8 cellular contexts compared by ENCODE assay signal in genomic region chr11:118956094-118956846, GRCh38. TPM values are rescaled to one million over a fixed set of nuclear protein-coding genes. Genes with fewer than 3 reads are reported as not detected.
A peak's percentile ranks its signal among the peaks of the same experiment; 100 is the strongest.
DNase-seq lines count a peak whose midpoint lies in the region; ATAC-seq and TF ChIP-seq lines count a peak whose summit lies in the region.

Gene UPK2 (plus strand): TSS chr11:118956298. CDS start chr11:118956351, 53 bp downstream.

- peaks cover 3 to 9% (median 5%) of the 10 kb centered on the region in 3 donors for H3K4me1 Mint-ChIP-seq in CD8-positive, alpha-beta memory T cell

- H3K4me2 ChIP-seq in SU-DHL-6 (ENCODE audit: low read depth, low read length, poor library complexity, severe bottlenecking), result no peak within 1 kb of the TSS

- H3K27ac Mint-ChIP-seq in CD8-positive, alpha-beta memory T cell, result peak within 1 kb of the TSS in 4 of 8 donors; percentile 12 to 80 (median 66)
- H3K27ac Mint-ChIP-seq in activated naive CD4-positive, alpha-beta T cell treated with anti-CD3 and anti-CD28 coated beads, Interleukin-2, amount 50 U/mL, for 72 hours, result no peak within 1 kb of the TSS

- no peaks in the 10 kb centered on the region for H4K20me1 ChIP-seq in SU-DHL-6 (ENCODE audit: low read depth, low read length)

- peak within 1 kb of the TSS in 1 of 7 donors; percentile 41 for H3K4me3 Mint-ChIP-seq in CD8-positive, alpha-beta memory T cell

- H2AFZ ChIP-seq in SU-DHL-6 (ENCODE audit: low read depth, low read length, severe bottlenecking), result no peak within 1 kb of the TSS

- DNase-seq in CD8-positive, alpha-beta memory T cell, result peak; percentile 76 to 91 (median 86)
- peak; percentile 84 for DNase-seq in NB4 (ENCODE audit: low read depth)
- DNase-seq in activated naive CD4-positive, alpha-beta T cell treated with anti-CD3 and anti-CD28 coated beads, Interleukin-2, amount 50 U/mL, for 72 hours (ENCODE audit: low spot score in 2 of 2), result peak; percentile 87 to 94
- DNase-seq in Right ventricle myocardium superior, result peak; percentile 92
- peak; percentile 83 for DNase-seq in prostate gland (ENCODE audit: low spot score)
- DNase-seq in uterus, result peak; percentile 85 to 89

- peaks cover 7 to 13% of the 10 kb centered on the region in 2 donors for H3K27me3 Mint-ChIP-seq in CD8-positive, alpha-beta memory T cell

- TF ChIP-seq POLR2A in NB4 (IDR thresholded peaks at IDR 0.05; ENCODE audit: extremely low read depth, insufficient read length), result no peak
- TF ChIP-seq POLR2A in prostate gland (IDR thresholded peaks at IDR 0.05), result no peak
- TF ChIP-seq POLR2A in uterus (IDR thresholded peaks at IDR 0.05), result peak in 1 of 2 donors; percentile 7

- 3% methylated on average over 7 of the region's 7 CpGs for WGBS in prostate gland

- no peak within 1 kb of the TSS for H3K27ac ChIP-seq in CD8-positive, alpha-beta memory T cell (ENCODE audit: low read depth, low read length)
- H3K27ac ChIP-seq in SU-DHL-6 (ENCODE audit: low read depth, low read length) (no peak within 1 kb of the TSS), prostate gland (no peak within 1 kb of the TSS), uterus (no peak within 1 kb of the TSS)

- H3K27me3 ChIP-seq in CD8-positive, alpha-beta memory T cell (ENCODE audit: insufficient read depth, low read length, poor library complexity, severe bottlenecking), result no peaks in the 10 kb centered on the region
- no peaks in the 10 kb centered on the region for H3K27me3 ChIP-seq in SU-DHL-6 (ENCODE audit: low read length)
- H3K27me3 ChIP-seq in prostate gland (replicated peaks; ENCODE audit: insufficient read depth), result no peaks in the 10 kb centered on the region
- H3K27me3 ChIP-seq in uterus, result no peaks in the 10 kb centered on the region

- H3K9me3 Mint-ChIP-seq in CD8-positive, alpha-beta memory T cell, result peaks cover 0 to 2% (median 0%) of the 10 kb centered on the region in 5 donors
- no peaks in the 10 kb centered on the region for H3K9me3 Mint-ChIP-seq in activated naive CD4-positive, alpha-beta T cell treated with anti-CD3 and anti-CD28 coated beads, Interleukin-2, amount 50 U/mL, for 72 hours

- H3K4me1 ChIP-seq in CD8-positive, alpha-beta memory T cell (ENCODE audit: insufficient read depth, low read length), result peaks cover 7% of the 10 kb centered on the region
- H3K4me1 ChIP-seq in prostate gland (replicated peaks) (no peaks in the 10 kb centered on the region), uterus (no peaks in the 10 kb centered on the region)

- no peaks in the 10 kb centered on the region for H3K9me2 ChIP-seq in SU-DHL-6 (replicated peaks; ENCODE audit: insufficient read depth, low read length)

- POLR2A ChIA-PET in CD8-positive, alpha-beta memory T cell (lab: Charles Lee), result interaction anchor here (0.5 to 1.7 kb wide), 3 partner anchors 48 to 267 kb away, joined by 3 read pairs; no protein-coding TSS in a partner anchor

- no peaks in the 10 kb centered on the region for H3K9me3 ChIP-seq in CD8-positive, alpha-beta memory T cell (ENCODE audit: low read length)
- H3K9me3 ChIP-seq in SU-DHL-6 (ENCODE audit: insufficient read depth, low read length) (no peaks in the 10 kb centered on the region), prostate gland (no peaks in the 10 kb centered on the region), uterus (no peaks in the 10 kb centered on the region)

- intact Hi-C loops in Right ventricle myocardium superior (cut with DNase I), result loop anchor here (2.0 to 5.0 kb wide), 2 partner anchors 49 to 264 kb away; no protein-coding TSS in a partner anchor
- intact Hi-C loops in prostate gland (cut with DNase I), result loop anchor here (1.0 to 2.0 kb wide), 2 partner anchors 49 to 266 kb away; no protein-coding TSS in a partner anchor
- intact Hi-C loops in uterus (cut with DNase I; ENCODE audit: low total_unique reads), result loop anchor here (5.0 to 10.0 kb wide), 2 partner anchors 51 to 269 kb away; no protein-coding TSS in a partner anchor

- CTCF ChIA-PET in CD8-positive, alpha-beta memory T cell (lab: Charles Lee), result interaction anchor here (0.6 to 3.9 kb wide), 22 partner anchors 9 to 347 kb away, joined by 3 to 32 read pairs (median 4); no protein-coding TSS in a partner anchor

- TF ChIP-seq CTCF in NB4 (IDR thresholded peaks at IDR 0.05; ENCODE audit: low read depth, low read length) (peak; percentile 97), SU-DHL-6 (IDR thresholded peaks at IDR 0.05; ENCODE audit: insufficient read depth, low read length, poor library complexity, severe bottlenecking) (peak; percentile 91), prostate gland (IDR thresholded peaks at IDR 0.05) (peak; percentile 88 to 99 (median 96)), uterus (IDR thresholded peaks at IDR 0.05) (peak; percentile 90 to 98 (median 96))

- no peak within 1 kb of the TSS for H3K4me3 ChIP-seq in CD8-positive, alpha-beta memory T cell (ENCODE audit: low read length)
- H3K4me3 ChIP-seq in NB4 (ENCODE audit: low read depth, low read length) (no peak within 1 kb of the TSS), SU-DHL-6 (ENCODE audit: insufficient read depth, low read length, poor library complexity, severe bottlenecking) (no peak within 1 kb of the TSS), prostate gland (no peak within 1 kb of the TSS), uterus (no peak within 1 kb of the TSS)

- no peaks in the 10 kb centered on the region for H3F3A ChIP-seq in SU-DHL-6 (ENCODE audit: insufficient read depth)

- H3K9ac ChIP-seq in SU-DHL-6 (ENCODE audit: low read length), result no peak within 1 kb of the TSS

- peak; percentile 69 for ATAC-seq in GM21619 (IDR thresholded peaks at IDR 0.05; ENCODE audit: unreplicated experiment)
- ATAC-seq in activated naive CD4-positive, alpha-beta T cell treated with anti-CD3 and anti-CD28 coated beads, Interleukin-2, amount 50 U/mL, for 72 hours, result peak; percentile 100
- ATAC-seq in Right ventricle myocardium superior (ENCODE audit: poor library complexity), result peak; percentile 98

- no peaks in the 10 kb centered on the region for H3K79me2 ChIP-seq in SU-DHL-6 (ENCODE audit: insufficient read depth, low read length)

- no peaks in the 10 kb centered on the region for H3K36me3 Mint-ChIP-seq in CD8-positive, alpha-beta memory T cell
- H3K36me3 Mint-ChIP-seq in activated naive CD4-positive, alpha-beta T cell treated with anti-CD3 and anti-CD28 coated beads, Interleukin-2, amount 50 U/mL, for 72 hours, result no peaks in the 10 kb centered on the region

- no peaks in the 10 kb centered on the region for H3K36me3 ChIP-seq in CD8-positive, alpha-beta memory T cell (ENCODE audit: insufficient read depth, low read length)
- no peaks in the 10 kb centered on the region for H3K36me3 ChIP-seq in SU-DHL-6 (ENCODE audit: low read length)
- no peaks in the 10 kb centered on the region for H3K36me3 ChIP-seq in prostate gland
- no peaks in the 10 kb centered on the region for H3K36me3 ChIP-seq in uterus

RNA-seq across cellular contexts. Expression of gene UPK2, which starts in this region (rescaled TPM):
- total RNA-seq in CD8-positive, alpha-beta memory T cell, result under 1 TPM in 1 of 2 experiments, not detected in 1; 0.22 TPM
- not detected for polyA plus RNA-seq in CD8-positive, alpha-beta memory T cell
- 1 to 10 TPM in 1 of 2 donors, under 1 TPM in 1; 0.80 to 2.0 TPM for total RNA-seq in activated naive CD4-positive, alpha-beta T cell treated with anti-CD3 and anti-CD28 coated beads, Interleukin-2, amount 50 U/mL, for 72 hours
- total RNA-seq in Right ventricle myocardium superior, result not detected
- total RNA-seq in prostate gland, result not detected
- not detected for total RNA-seq in uterus

Comparison
In these comparisons a context has a peak if more than half of its experiments do, and no peak if none do; other contexts are left out.
1. Peak in DNase-seq in CD8-positive, alpha-beta memory T cell; RNA of the gene not detected or under 1 TPM.
2. Peak in DNase-seq and ATAC-seq in Right ventricle myocardium superior; RNA of the gene not detected or under 1 TPM.
3. Peak in DNase-seq in prostate gland; RNA of the gene not detected or under 1 TPM.
4. Peak in DNase-seq in uterus; RNA of the gene not detected or under 1 TPM.